13 cellular contexts compared by ENCODE assay signal in the genomic region with DNA sequence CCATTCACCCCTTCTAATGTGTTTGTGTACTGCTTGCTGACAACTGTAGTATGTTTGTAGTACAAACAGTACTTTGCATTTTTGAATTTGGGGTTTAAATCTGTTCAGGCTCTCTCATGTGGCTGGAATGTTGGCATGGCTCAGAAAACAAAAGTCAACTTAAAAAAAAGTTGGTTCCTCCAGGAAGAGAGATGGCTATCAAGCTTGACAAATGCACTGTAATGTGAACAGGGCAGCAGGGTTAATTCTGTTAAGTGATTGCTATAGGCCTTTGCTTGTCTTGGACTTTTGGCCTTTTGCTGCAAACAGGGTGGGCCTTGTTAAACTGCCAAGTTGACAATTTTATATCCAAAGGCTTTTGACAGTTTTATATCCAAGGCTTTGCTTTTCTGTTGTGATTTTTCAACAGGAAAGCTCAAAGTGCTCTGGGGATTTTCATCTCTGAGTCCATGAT.
DNase-seq lines count a peak whose midpoint lies in the region; ATAC-seq, FAIRE-seq and TF ChIP-seq lines count a peak whose summit lies in the region.
"Had no signal": no experiment of that assay in that cellular context is flagged by ENCODE, and none has a peak within 500 bp of the region (broad histone marks: within the 10 kb centered on the region; RNA-seq: fewer than 3 reads in every experiment).

No MANE protein-coding gene starts in this region.

- TF ChIP-seq POLR2A in GM12892 (IDR thresholded peaks at IDR 0.05; ENCODE audit: low read depth, low read length), result no peak

- intact Hi-C loops in Right ventricle myocardium superior (cut with DNase I), result no loop called here

- H3K9ac ChIP-seq in SK-N-SH (no peak overlapping the region), parathyroid adenoma (no peak overlapping the region)

- H3K9me3 ChIP-seq in SK-N-SH, result no peaks in the 10 kb centered on the region
- H3K9me3 ChIP-seq in parathyroid adenoma (ENCODE audit: control insufficient read depth, low read length), result no peaks in the 10 kb centered on the region

- H3F3A ChIP-seq in SK-N-SH (replicated peaks; ENCODE audit: insufficient read depth), result peaks cover 32% of the 10 kb centered on the region

- CTCF ChIA-PET in SK-N-SH (lab: Yijun Ruan, JAX), result interaction anchor here (1.0 to 1.3 kb wide), 3 partner anchors 8 to 77 kb away, joined by 3 read pairs; no protein-coding TSS in a partner anchor

- H4K20me1 ChIP-seq in SK-N-SH (ENCODE audit: insufficient read depth), result no peaks in the 10 kb centered on the region

- no peak for FAIRE-seq in GM12892 (lab: Jason Lieb, UNC)
- FAIRE-seq: GM12891 had no signal

- ATAC-seq in Right ventricle myocardium superior (ENCODE audit: poor library complexity), result peak; percentile 74
- no peak for ATAC-seq in HG02973 (IDR thresholded peaks at IDR 0.05; ENCODE audit: unreplicated experiment)
- ATAC-seq in GM21526 (IDR thresholded peaks at IDR 0.05; ENCODE audit: low FRiP score, unreplicated experiment), result no peak

- POLR2A ChIA-PET in SK-N-SH (lab: Yijun Ruan, JAX), result no interaction called here

- peak; percentile 86 to 99 for TF ChIP-seq EP300 in SK-N-SH (IDR thresholded peaks at IDR 0.05; ENCODE audit: borderline replicate concordance in 1 of 2, low read depth in 1 of 2, low read length in 1 of 2)

- no peaks in the 10 kb centered on the region for H3K79me2 ChIP-seq in SK-N-SH (ENCODE audit: insufficient read depth)
- H3K79me2 ChIP-seq in parathyroid adenoma, result no peaks in the 10 kb centered on the region

- no peak overlapping the region for H2AFZ ChIP-seq in SK-N-SH (ENCODE audit: low read depth)
- H2AFZ ChIP-seq in parathyroid adenoma, result peak overlapping the region; percentile 5

- peak overlapping the region; percentile 23; the same call in 1 of the 2 replicates for H3K4me2 ChIP-seq in SK-N-SH
- H3K4me2 ChIP-seq in parathyroid adenoma (ENCODE audit: low read length), result peak overlapping the region; percentile 9

- TF ChIP-seq CTCF in SK-N-SH (IDR thresholded peaks at IDR 0.05) (no peak), parathyroid adenoma (IDR thresholded peaks at IDR 0.05) (no peak)

- no peaks in the 10 kb centered on the region for H3K9me2 ChIP-seq in SK-N-SH

- H3K27me3 ChIP-seq in SK-N-SH (ENCODE audit: insufficient read depth), result no peaks in the 10 kb centered on the region
- H3K27me3 ChIP-seq in parathyroid adenoma (ENCODE audit: control insufficient read depth, insufficient read depth, low read length), result no peaks in the 10 kb centered on the region

- DNase-seq in AG20443 (ENCODE audit: low spot score) (peak; percentile 67), SK-N-SH (peak; percentile 33), Right ventricle myocardium superior (no peak), GM12892 (ENCODE audit: insufficient read length) (no peak), DMS153 treated with DMSO at 0.1 percent for 48 hours (lab: John Stamatoyannopoulos, UW; ENCODE audit: unreplicated experiment) (no peak)
- DNase-seq: activated CD4-positive, alpha-beta T cell treated with anti-CD3 and anti-CD28 coated beads for 48 hours; C1 segment of cervical spinal cord; hippocampal formation; NCI-H1417 had no signal

- no peaks in the 10 kb centered on the region for H3K36me3 ChIP-seq in SK-N-SH (replicated peaks in 1 of 2; ENCODE audit: control insufficient read depth in 1 of 2, insufficient read depth in 2 of 2, low read length in 1 of 2)
- no peaks in the 10 kb centered on the region for H3K36me3 ChIP-seq in parathyroid adenoma (ENCODE audit: control insufficient read depth, insufficient read depth, low read length)

- H3K4me1 ChIP-seq in SK-N-SH (ENCODE audit: control insufficient read depth in 1 of 2, insufficient read depth in 2 of 2, low read depth in 1 of 2, low read length in 1 of 2) (peaks cover 26 to 27% of the 10 kb centered on the region in 2 experiments), parathyroid adenoma (peaks cover 3% of the 10 kb centered on the region)

- TF ChIP-seq RAD21 in SK-N-SH (IDR thresholded peaks at IDR 0.05; ENCODE audit: low read length), result no peak

- peak overlapping the region; percentile 84 to 93 for H3K27ac ChIP-seq in SK-N-SH (ENCODE audit: low read depth in 2 of 2, low read length in 1 of 2)
- no peak overlapping the region for H3K27ac ChIP-seq in parathyroid adenoma

- H3K4me3 ChIP-seq in SK-N-SH (ENCODE audit: low read depth in 2 of 2, low read length in 1 of 2), result no peak overlapping the region
- H3K4me3 ChIP-seq in parathyroid adenoma (ENCODE audit: low read depth, low read length), result no peak overlapping the region

TF ChIP-seq in SK-N-SH, 30 proteins besides CTCF, POLR2A, EP300 and RAD21 (continues in another document):
- peak; percentile 90 for TF ChIP-seq RCOR1 (IDR thresholded peaks at IDR 0.05; ENCODE audit: low read length)
- peak; percentile 65; the same call in 1 of the 2 replicates for TF ChIP-seq MAX (IDR thresholded peaks at IDR 0.05; ENCODE audit: low read depth)
- TF ChIP-seq TCF12 (IDR thresholded peaks at IDR 0.05), result peak; percentile 97
- peak; percentile 87; the same call in 1 of the 2 replicates for TF ChIP-seq MEF2A (IDR thresholded peaks at IDR 0.05; ENCODE audit: borderline replicate concordance, low read depth)
- no peak for TF ChIP-seq FOXJ3 (CRISPR knock-in tag; IDR thresholded peaks at IDR 0.05)
- peak; percentile 65; the same call in 1 of the 2 replicates for TF ChIP-seq GATA2 (CRISPR knock-in tag; IDR thresholded peaks at IDR 0.05)
- peak; percentile 97 for TF ChIP-seq TEAD4 (IDR thresholded peaks at IDR 0.05; ENCODE audit: borderline replicate concordance, insufficient read depth)
- no peak for TF ChIP-seq TAF1 (IDR thresholded peaks at IDR 0.05; ENCODE audit: borderline replicate concordance, low read depth, low read length)
- no peak; the same call in 1 of the 2 replicates for TF ChIP-seq MXI1 (IDR thresholded peaks at IDR 0.05; ENCODE audit: low read depth, low read length)
- TF ChIP-seq IRF3 (IDR thresholded peaks at IDR 0.05; ENCODE audit: low read depth, low read length), result no peak
- peak; percentile 52 for TF ChIP-seq ELF1 (IDR thresholded peaks at IDR 0.05)
- no peak for TF ChIP-seq USF2 (IDR thresholded peaks at IDR 0.05; ENCODE audit: borderline replicate concordance, low read depth, low read length)
- peak; percentile 91 for TF ChIP-seq JUND (IDR thresholded peaks at IDR 0.05)
- no peak for TF ChIP-seq CHD2 (IDR thresholded peaks at IDR 0.05; ENCODE audit: low read length, partially characterized antibody)
- TF ChIP-seq RXRA (IDR thresholded peaks at IDR 0.05; ENCODE audit: borderline replicate concordance, low read depth), result peak; percentile 99
- TF ChIP-seq, protein P1, sequence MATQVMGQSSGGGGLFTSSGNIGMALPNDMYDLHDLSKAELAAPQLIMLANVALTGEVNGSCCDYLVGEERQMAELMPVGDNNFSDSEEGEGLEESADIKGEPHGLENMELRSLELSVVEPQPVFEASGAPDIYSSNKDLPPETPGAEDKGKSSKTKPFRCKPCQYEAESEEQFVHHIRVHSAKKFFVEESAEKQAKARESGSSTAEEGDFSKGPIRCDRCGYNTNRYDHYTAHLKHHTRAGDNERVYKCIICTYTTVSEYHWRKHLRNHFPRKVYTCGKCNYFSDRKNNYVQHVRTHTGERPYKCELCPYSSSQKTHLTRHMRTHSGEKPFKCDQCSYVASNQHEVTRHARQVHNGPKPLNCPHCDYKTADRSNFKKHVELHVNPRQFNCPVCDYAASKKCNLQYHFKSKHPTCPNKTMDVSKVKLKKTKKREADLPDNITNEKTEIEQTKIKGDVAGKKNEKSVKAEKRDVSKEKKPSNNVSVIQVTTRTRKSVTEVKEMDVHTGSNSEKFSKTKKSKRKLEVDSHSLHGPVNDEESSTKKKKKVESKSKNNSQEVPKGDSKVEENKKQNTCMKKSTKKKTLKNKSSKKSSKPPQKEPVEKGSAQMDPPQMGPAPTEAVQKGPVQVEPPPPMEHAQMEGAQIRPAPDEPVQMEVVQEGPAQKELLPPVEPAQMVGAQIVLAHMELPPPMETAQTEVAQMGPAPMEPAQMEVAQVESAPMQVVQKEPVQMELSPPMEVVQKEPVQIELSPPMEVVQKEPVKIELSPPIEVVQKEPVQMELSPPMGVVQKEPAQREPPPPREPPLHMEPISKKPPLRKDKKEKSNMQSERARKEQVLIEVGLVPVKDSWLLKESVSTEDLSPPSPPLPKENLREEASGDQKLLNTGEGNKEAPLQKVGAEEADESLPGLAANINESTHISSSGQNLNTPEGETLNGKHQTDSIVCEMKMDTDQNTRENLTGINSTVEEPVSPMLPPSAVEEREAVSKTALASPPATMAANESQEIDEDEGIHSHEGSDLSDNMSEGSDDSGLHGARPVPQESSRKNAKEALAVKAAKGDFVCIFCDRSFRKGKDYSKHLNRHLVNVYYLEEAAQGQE (IDR thresholded peaks at IDR 0.05; ENCODE audit: low read depth, low read length), result peak; percentile 70; the same call in 1 of the 2 replicates
- peak; percentile 99 for TF ChIP-seq NFIC (IDR thresholded peaks at IDR 0.05; ENCODE audit: borderline replicate concordance)
- TF ChIP-seq POLR2AphosphoS5 (IDR thresholded peaks at IDR 0.05; ENCODE audit: low read depth, low read length), result peak; percentile 74; the same call in 1 of the 2 replicates
- no peak for TF ChIP-seq NRF1 (IDR thresholded peaks at IDR 0.05; ENCODE audit: low read depth, low read length)
- 0 out of 2 replicates have a peak, but pooled peaks have one; percentile 9 for TF ChIP-seq SMC3 (IDR thresholded peaks at IDR 0.05; ENCODE audit: low read depth, low read length)
- no peak for TF ChIP-seq RFX5 (IDR thresholded peaks at IDR 0.05; ENCODE audit: low read length)

Comparison
In these comparisons a context has a peak if more than half of its experiments do, and no peak if none do; other contexts are left out.
1. DNase-seq: peak in AG20443 (single experiment) and SK-N-SH (single experiment); none in Right ventricle myocardium superior (single experiment), GM12892 (single experiment) and DMS153 treated with DMSO at 0.1 percent for 48 hours (single experiment).